27 cellular contexts compared by ENCODE assay signal in the genomic region with DNA sequence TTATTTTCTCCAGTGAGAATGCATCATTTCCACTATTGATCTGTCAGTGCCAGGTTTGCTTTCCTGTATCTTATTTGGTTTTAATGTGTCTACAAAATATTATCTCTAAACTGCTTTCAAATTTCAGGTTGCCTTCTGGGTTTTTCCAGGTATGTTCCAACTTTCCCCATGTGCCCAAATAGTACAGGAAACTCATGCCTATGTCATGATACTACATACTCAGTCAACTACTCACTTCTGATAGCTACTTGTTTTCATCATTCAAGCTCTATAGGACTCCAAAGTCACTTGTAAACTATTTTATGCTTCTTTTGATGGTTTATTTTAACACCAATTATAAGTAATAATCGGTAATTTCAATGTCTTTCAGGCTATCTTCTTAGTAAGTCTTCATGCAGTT.
"Had no signal": no experiment of that assay in that cellular context is flagged by ENCODE, and none has a peak within 500 bp of the region (broad histone marks: within the 10 kb centered on the region; RNA-seq: fewer than 3 reads in every experiment).

No MANE protein-coding gene starts in this region.

- H3K4me3 ChIP-seq: cardiac muscle cell, Peyer's patch, SJSA1 had no signal

- H3K27me3 ChIP-seq: cardiac muscle cell, Peyer's patch, SJSA1 had no signal

- DNase-seq: activated B cell treated with CpG ODN at 0.5 μM for 24 hours; activated CD4-positive, alpha-beta memory T cell treated with anti-CD3 and anti-CD28 coated beads for 36 hours; activated CD4-positive, alpha-beta T cell treated with anti-CD3 and anti-CD28 coated beads, Interleukin-2, amount 10 ng/mL, durations not matched to agents 7 days and 5 days; activated CD8-positive, alpha-beta memory T cell treated with anti-CD3 and anti-CD28 coated beads for 24 hours; activated gamma-delta T cell; activated naive CD4-positive, alpha-beta T cell treated with anti-CD3 and anti-CD28 coated beads for 36 hours; activated T-cell treated with anti-CD3 and anti-CD28 coated beads, Interleukin-2, amount 50 U/mL, for 48 hours; amygdala; KG1; NCI-H1092; NCI-H1417; NCI-H2029; NCI-H2107; NCI-H2171 treated with DMSO at 0.1 percent for 48 hours; NCI-H345; NCI-H510A; NCI-H526 treated with DMSO at 0.1 percent for 48 hours; NCI-H82; Peyer's patch; SHP77; T-cell; T-helper 2 cell; T1000 had no signal

- ATAC-seq: activated T-helper 17 cell treated with anti-CD3 and anti-CD28 coated beads, Interleukin-2, amount 50 U/mL, for 72 hours; T-cell had no signal

- H3K36me3 ChIP-seq: cardiac muscle cell, Peyer's patch, SJSA1 had no signal

- H3K27ac ChIP-seq: cardiac muscle cell, Peyer's patch, RWPE1, SJSA1 had no signal

- H3K9me3 ChIP-seq: Peyer's patch, SJSA1 had no signal

- H3K4me1 ChIP-seq: Peyer's patch, SJSA1 had no signal
